21 cellular contexts compared by ENCODE assay signal in the genomic region with DNA sequence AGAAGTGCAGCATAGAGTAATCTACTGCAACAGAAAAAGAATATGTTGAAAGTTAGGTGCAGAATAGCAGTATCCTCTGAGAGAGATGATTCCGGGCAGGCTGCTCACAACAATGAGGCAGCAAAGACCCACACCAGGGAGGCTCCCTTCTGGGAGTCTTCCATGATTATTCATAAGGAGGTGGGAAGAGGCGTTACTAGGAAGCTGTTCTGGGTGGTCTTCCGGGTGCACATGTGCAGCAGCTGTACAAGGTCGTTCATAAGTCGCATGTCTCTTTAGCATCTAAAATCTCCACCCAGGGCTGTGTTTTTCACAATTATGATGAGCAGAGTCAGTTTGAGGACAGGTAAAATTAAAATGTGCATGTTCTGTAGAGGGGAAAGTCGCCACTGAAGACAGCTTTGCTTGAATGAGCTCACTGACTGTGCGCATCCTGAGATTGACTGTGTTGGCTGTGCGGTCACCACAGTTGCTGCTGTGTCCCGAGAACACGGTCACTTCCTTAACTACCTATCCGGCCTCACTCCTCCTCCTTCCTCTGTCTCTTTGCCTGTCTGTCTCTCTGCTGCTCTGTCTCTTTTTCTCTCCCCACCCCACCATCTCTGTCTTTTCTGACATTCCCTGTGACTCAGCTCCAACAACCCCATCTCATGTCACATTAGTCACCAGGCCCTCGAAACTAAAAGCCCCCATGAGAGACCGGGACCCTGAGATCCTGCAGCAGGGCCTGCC.
"Had no signal": no experiment of that assay in that cellular context is flagged by ENCODE, and none has a peak within 500 bp of the region (broad histone marks: within the 10 kb centered on the region; RNA-seq: fewer than 3 reads in every experiment).

No MANE protein-coding gene starts in this region.

- H3K27ac ChIP-seq: gastrocnemius medialis, heart right ventricle, spleen had no signal

- H3K4me1 Mint-ChIP-seq: central memory CD8-positive, alpha-beta T cell; memory B cell had no signal

- H3K4me1 ChIP-seq: heart right ventricle, spleen had no signal

- H3K27ac Mint-ChIP-seq: memory B cell; naive thymus-derived CD8-positive, alpha-beta T cell had no signal

- H3K36me3 ChIP-seq: gastrocnemius medialis, spleen, tibial artery had no signal

- H3K36me3 Mint-ChIP-seq: memory B cell; naive thymus-derived CD8-positive, alpha-beta T cell had no signal

- ATAC-seq: gastrocnemius medialis; heart right ventricle; naive thymus-derived CD8-positive, alpha-beta T cell had no signal

- H3K27me3 ChIP-seq: gastrocnemius medialis, heart right ventricle, tibial artery had no signal

- DNase-seq: activated CD4-positive, alpha-beta T cell treated with anti-CD3 and anti-CD28 coated beads, Interleukin-2, amount 50 U/mL, for 1 hour; activated CD8-positive, alpha-beta memory T cell treated with anti-CD3 and anti-CD28 coated beads for 24 hours; activated CD8-positive, alpha-beta memory T cell treated with anti-CD3 and anti-CD28 coated beads, Interleukin-2, amount 50 U/mL, for 48 hours; activated effector memory CD4-positive, alpha-beta T cell treated with anti-CD3 and anti-CD28 coated beads, Interleukin-2, amount 50 U/mL, for 16 hours; activated naive CD4-positive, alpha-beta T cell treated with anti-CD3 and anti-CD28 coated beads, Interleukin-2, amount 50 U/mL, for 16 hours; activated T-cell treated with anti-CD3 and anti-CD28 coated beads, Interleukin-2, amount 50 U/mL, for 48 hours; cortex of kidney; effector CD4-positive, alpha-beta T cell; gastrocnemius medialis; heart right ventricle; kidney glomerular epithelial cell; naive thymus-derived CD8-positive, alpha-beta T cell; nucleus accumbens; spleen; stimulated activated CD8-positive, alpha-beta memory T cell treated with anti-CD3 and anti-CD28 coated beads, Interleukin-4, amount 100 ng/mL, for 48 hours; stimulated activated naive CD4-positive, alpha-beta T cell; T-helper 1 cell; T-helper 9 cell; tibial artery had no signal

- H3K4me3 Mint-ChIP-seq: central memory CD8-positive, alpha-beta T cell; memory B cell; naive thymus-derived CD8-positive, alpha-beta T cell had no signal

- H3K9me3 Mint-ChIP-seq: central memory CD8-positive, alpha-beta T cell; memory B cell; naive thymus-derived CD8-positive, alpha-beta T cell had no signal

- H3K4me3 ChIP-seq: gastrocnemius medialis, heart right ventricle, spleen, tibial artery had no signal

- H3K9me3 ChIP-seq: gastrocnemius medialis, heart right ventricle, spleen, tibial artery had no signal
